ENCODE assay signal across 16 cellular contexts in the genomic region with DNA sequence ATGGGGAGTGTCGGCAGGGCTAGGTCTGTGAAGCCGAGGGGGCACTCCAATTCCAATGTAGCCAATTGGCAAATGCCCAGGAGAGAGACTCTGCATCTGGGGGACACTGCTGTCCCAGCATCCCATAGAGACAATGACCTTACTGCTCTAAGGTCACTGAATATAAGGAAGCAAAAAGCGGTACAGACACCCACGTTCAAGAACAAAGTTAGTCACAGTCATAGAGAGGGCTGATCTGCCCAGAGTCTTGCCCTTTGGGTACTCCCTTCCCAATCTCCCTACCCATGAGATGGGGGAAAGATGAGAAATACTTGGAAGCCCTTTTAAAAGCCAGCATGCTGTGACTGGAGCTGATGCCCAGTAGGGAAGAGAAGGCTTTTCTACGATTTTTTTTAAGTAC.
DNase-seq lines count a peak whose midpoint lies in the region; ATAC-seq and TF ChIP-seq lines count a peak whose summit lies in the region.
"Had no signal": no experiment of that assay in that cellular context is flagged by ENCODE, and none has a peak within 500 bp of the region (broad histone marks: within the 10 kb centered on the region; RNA-seq: fewer than 3 reads in every experiment).

No MANE protein-coding gene starts in this region.

- no peak overlapping the region for H3K4me3 ChIP-seq in heart right ventricle
- H3K4me3 ChIP-seq in RWPE2 (ENCODE audit: severe bottlenecking): no peak overlapping the region
- no peak overlapping the region for H3K4me3 ChIP-seq in lower lobe of right lung
- no peak overlapping the region for H3K4me3 ChIP-seq in transverse colon
- H3K4me3 ChIP-seq in uterus: no peak overlapping the region
- H3K4me3 ChIP-seq: tibial artery had no signal

- TF ChIP-seq CTCF in heart right ventricle (IDR thresholded peaks at IDR 0.05): no peak
- no peak for TF ChIP-seq CTCF in RWPE2 (IDR thresholded peaks at IDR 0.05; ENCODE audit: poor library complexity, severe bottlenecking)
- no peak for TF ChIP-seq CTCF in lower lobe of right lung (IDR thresholded peaks at IDR 0.05)
- no peak for TF ChIP-seq CTCF in transverse colon (IDR thresholded peaks at IDR 0.05)
- TF ChIP-seq CTCF in uterus (IDR thresholded peaks at IDR 0.05): no peak

- peak in 5 of 8 donors; percentile 28 to 54 (median 51) for ATAC-seq in heart right ventricle
- no peak for ATAC-seq in Right ventricle myocardium inferior
- no peak for ATAC-seq in RWPE2 (ENCODE audit: low read depth)
- peak; percentile 74 to 76 for ATAC-seq in lower lobe of right lung
- ATAC-seq in GM18502 (IDR thresholded peaks at IDR 0.05; ENCODE audit: poor library complexity, unreplicated experiment): no peak
- ATAC-seq: natural killer cell had no signal

- no peak for TF ChIP-seq EP300 in transverse colon (IDR thresholded peaks at IDR 0.05; ENCODE audit: low read depth)

- WGBS in heart right ventricle, 2 donors: 75 to 76% methylated on average over 5 of the region's 5 CpGs
- 51 to 72% methylated on average over 3 to 5 of the region's 5 CpGs for WGBS in transverse colon (ENCODE audit: low coverage in 1 of 2), 2 donors

- intact Hi-C loops in heart right ventricle (cut with DNase I): no loop called here
- intact Hi-C loops in Right ventricle myocardium inferior (cut with DNase I): no loop called here
- intact Hi-C loops in lower lobe of right lung (cut with DNase I): no loop called here
- intact Hi-C loops in transverse colon (cut with DNase I; ENCODE audit: low total_unique reads): no loop called here
- intact Hi-C loops in uterus (cut with DNase I; ENCODE audit: low total_unique reads): no loop called here

- in situ Hi-C loops in transverse colon (cut with MboI; ENCODE audit: low pct_ligation_motif_present in 1 of 4, low pct_unique_long_range_greater_than_20kb in 1 of 4, low sequenced_read_pairs in 3 of 4): no loop called here

- no peak for TF ChIP-seq POLR2A in transverse colon (IDR thresholded peaks at IDR 0.05)
- TF ChIP-seq POLR2A in uterus (IDR thresholded peaks at IDR 0.05): no peak

- DNase-seq in heart right ventricle (no peak), Right ventricle myocardium inferior (ENCODE audit: missing footprints) (no peak), RWPE2 (ENCODE audit: low spot score) (no peak), lower lobe of right lung (no peak), transverse colon (no peak), uterus (no peak), foreskin melanocyte (no peak)
- DNase-seq: activated CD4-positive, alpha-beta T cell treated with anti-CD3 and anti-CD28 coated beads, Interleukin-2, amount 50 U/mL, for 1 hour; natural killer cell; NCI-H1105 treated with DMSO at 0.1 percent for 48 hours; NCI-H2227 treated with DMSO at 0.1 percent for 48 hours; NK-92 treated with Interleukin-12 subunit alpha and Interleukin-12 subunit beta, amount 100 ng/mL, for 24 hours; SIG-M5; T1000 had no signal

- H3K4me1 ChIP-seq in heart right ventricle (peaks cover 0 to 75% (median 14%) of the 10 kb centered on the region in 9 donors), RWPE2 (ENCODE audit: insufficient read depth, poor library complexity, severe bottlenecking) (peaks cover 32% of the 10 kb centered on the region), lower lobe of right lung (peaks cover 13% of the 10 kb centered on the region), transverse colon (peaks cover 0 to 24% (median 4%) of the 10 kb centered on the region in 4 donors), uterus (no peaks in the 10 kb centered on the region)

- no peaks in the 10 kb centered on the region for H3K27me3 ChIP-seq in heart right ventricle
- H3K27me3 ChIP-seq in RWPE2 (ENCODE audit: insufficient read depth, poor library complexity, severe bottlenecking): no peaks in the 10 kb centered on the region
- no peaks in the 10 kb centered on the region for H3K27me3 ChIP-seq in lower lobe of right lung (ENCODE audit: low read depth)
- H3K27me3 ChIP-seq in transverse colon: no peaks in the 10 kb centered on the region
- H3K27me3 ChIP-seq in uterus: no peaks in the 10 kb centered on the region
- H3K27me3 ChIP-seq: tibial artery had no signal

- no peaks in the 10 kb centered on the region for H3K9me3 ChIP-seq in heart right ventricle
- no peaks in the 10 kb centered on the region for H3K9me3 ChIP-seq in RWPE2 (ENCODE audit: severe bottlenecking)
- H3K9me3 ChIP-seq in lower lobe of right lung: no peaks in the 10 kb centered on the region
- H3K9me3 ChIP-seq in transverse colon: no peaks in the 10 kb centered on the region
- no peaks in the 10 kb centered on the region for H3K9me3 ChIP-seq in uterus
- H3K9me3 ChIP-seq: tibial artery had no signal

- H3K27ac ChIP-seq in heart right ventricle: peak overlapping the region in 7 of 10 donors; percentile 10 to 72 (median 33)
- peak overlapping the region; percentile 97 for H3K27ac ChIP-seq in RWPE2 (ENCODE audit: poor library complexity, severe bottlenecking)
- peak overlapping the region; percentile 37 for H3K27ac ChIP-seq in lower lobe of right lung
- H3K27ac ChIP-seq in transverse colon: peak overlapping the region; percentile 28 to 56 (median 44)
- H3K27ac ChIP-seq in uterus: no peak overlapping the region
- H3K27ac ChIP-seq: tibial artery had no signal

- H3K36me3 ChIP-seq in heart right ventricle (peaks cover 0 to 13% (median 0%) of the 10 kb centered on the region in 9 donors), RWPE2 (ENCODE audit: low read depth) (peaks cover 30% of the 10 kb centered on the region), lower lobe of right lung (peaks cover 14% of the 10 kb centered on the region), transverse colon (no peaks in the 10 kb centered on the region), uterus (no peaks in the 10 kb centered on the region)
- H3K36me3 ChIP-seq: tibial artery had no signal

Comparison
In these comparisons a context has a peak if more than half of its experiments do, and no peak if none do; other contexts are left out.
1. ATAC-seq: peak in heart right ventricle (5 of 8) and lower lobe of right lung (2 of 2); none in Right ventricle myocardium inferior (single experiment), RWPE2 (single experiment) and GM18502 (single experiment).
2. H3K27ac ChIP-seq: peak in heart right ventricle (7 of 10), RWPE2 (single experiment), lower lobe of right lung (single experiment) and transverse colon (4 of 4); none in uterus (0 of 2).